23 cellular contexts compared by ENCODE assay signal in the genomic region with DNA sequence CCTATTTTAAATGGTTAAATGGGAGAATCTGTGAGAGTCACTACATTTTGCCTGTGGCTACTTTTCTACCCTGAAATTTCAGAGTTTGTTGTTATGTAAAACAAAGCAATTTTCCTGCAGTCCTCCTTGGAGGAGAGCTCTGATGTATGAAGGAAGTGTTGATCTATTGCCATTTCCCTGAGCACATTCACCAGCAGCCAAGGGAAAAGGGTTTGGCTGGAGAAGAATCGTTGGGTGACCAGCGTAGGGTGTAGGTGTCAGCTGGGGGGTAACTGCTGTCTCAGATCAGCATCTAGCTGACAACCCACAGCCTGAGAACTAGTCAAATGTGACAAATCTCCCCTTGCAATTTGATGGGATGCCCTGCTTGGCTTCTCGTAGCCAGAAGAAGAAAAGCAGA.
A peak's percentile ranks its signal among the peaks of the same experiment; 100 is the strongest.
DNase-seq lines count a peak whose midpoint lies in the region; TF ChIP-seq lines count a peak whose summit lies in the region.
"Had no signal": no experiment of that assay in that cellular context is flagged by ENCODE, and none has a peak within 500 bp of the region (broad histone marks: within the 10 kb centered on the region; RNA-seq: fewer than 3 reads in every experiment).

No MANE protein-coding gene starts in this region.

- no peak overlapping the region for H3K56ac ChIP-seq in mesendoderm (ENCODE audit: low read length)

- no peak overlapping the region for H2BK15ac ChIP-seq in mesendoderm (replicated peaks; ENCODE audit: low read depth)

- no peaks in the 10 kb centered on the region for H3K79me1 ChIP-seq in mesendoderm (ENCODE audit: low read length)

- H3K9ac ChIP-seq in HUES6 (ENCODE audit: low read length) (no peak overlapping the region), mesendoderm (ENCODE audit: low read length) (no peak overlapping the region)

- H3K4me3 ChIP-seq in HUES6 (ENCODE audit: low read depth, low read length) (no peak overlapping the region), WERI-Rb-1 (ENCODE audit: low read depth, low read length) (peak overlapping the region; percentile 22; the same call in 1 of the 2 replicates), mesendoderm (ENCODE audit: low read length) (no peak overlapping the region)
- H3K4me3 ChIP-seq: PC-9, SK-N-MC had no signal

- H3K9me3 ChIP-seq in HUES6 (ENCODE audit: control insufficient read depth, insufficient read depth, low read depth, low read length) = no peaks in the 10 kb centered on the region
- peaks cover 4% of the 10 kb centered on the region for H3K9me3 ChIP-seq in WERI-Rb-1 (ENCODE audit: severe bottlenecking)

- H3K18ac ChIP-seq in mesendoderm (ENCODE audit: low read length) = no peak overlapping the region

- H4K8ac ChIP-seq in mesendoderm (ENCODE audit: low read depth, low read length) = no peak overlapping the region

- no peak overlapping the region for H3K23ac ChIP-seq in mesendoderm (ENCODE audit: low read length)

- no peak overlapping the region for H2AK5ac ChIP-seq in mesendoderm (ENCODE audit: low read length)

- DNase-seq in D341Med (ENCODE audit: low spot score) (peak; percentile 40), WERI-Rb-1 (peak; percentile 85), mesendoderm (peak; percentile 26), DMS153 (lab: John Stamatoyannopoulos, UW) (no peak), NCI-H524 treated with DMSO at 0.1 percent for 48 hours (lab: John Stamatoyannopoulos, UW) (no peak)
- DNase-seq in central memory CD4-positive, alpha-beta T cell = no peak
- DNase-seq: 8988T; Calu3; CD8-positive, alpha-beta memory T cell; HCEC 1CT; MM.1S; NCI-H1048; NCI-H1417 treated with DMSO at 0.1 percent for 48 hours; NCI-H187; NCI-H446 treated with DMSO at 0.1 percent for 48 hours; PC-9; RPMI8226; SHP77 treated with DMSO at 0.1 percent for 48 hours; SW 1271; T-helper 17 cell had no signal

- H2BK5ac ChIP-seq in mesendoderm (ENCODE audit: low read length) = no peak overlapping the region

- no CpG with 5 or more reads among the region's 3 CpGs for WGBS in mesendoderm (ENCODE audit: extremely low coverage, insufficient coverage, low lambda C conversion rate)

- H3K27me3 ChIP-seq in HUES6 (ENCODE audit: control insufficient read depth, insufficient read depth, low read length) = no peaks in the 10 kb centered on the region
- H3K27me3 ChIP-seq in WERI-Rb-1 (ENCODE audit: insufficient read depth, low read depth, severe bottlenecking) = no peaks in the 10 kb centered on the region
- no peaks in the 10 kb centered on the region for H3K27me3 ChIP-seq in mesendoderm (ENCODE audit: insufficient read depth, low read length, poor library complexity)

- no peak overlapping the region for H2BK120ac ChIP-seq in mesendoderm (ENCODE audit: low read depth, low read length)

- TF ChIP-seq CTCF in WERI-Rb-1 (IDR thresholded peaks at IDR 0.05; ENCODE audit: low read depth, low read length) = no peak

- no peak overlapping the region for H3K4ac ChIP-seq in mesendoderm (ENCODE audit: low read depth, low read length)

- peaks cover 30% of the 10 kb centered on the region for H3K4me1 ChIP-seq in HUES6 (ENCODE audit: control insufficient read depth, insufficient read depth, low read length)
- H3K4me1 ChIP-seq in mesendoderm (ENCODE audit: control insufficient read depth, low read depth, low read length) = no peaks in the 10 kb centered on the region

- no peak overlapping the region for H3K4me2 ChIP-seq in mesendoderm (ENCODE audit: low read length)
- H3K4me2 ChIP-seq: PC-9 had no signal

- H3K36me3 ChIP-seq in HUES6 (ENCODE audit: control insufficient read depth, insufficient read depth, low read length) = no peaks in the 10 kb centered on the region
- no peaks in the 10 kb centered on the region for H3K36me3 ChIP-seq in WERI-Rb-1
- no peaks in the 10 kb centered on the region for H3K36me3 ChIP-seq in mesendoderm (ENCODE audit: control insufficient read depth, insufficient read depth, low read length)

- H3K27ac ChIP-seq in HUES6 (ENCODE audit: low read depth, low read length) = peak overlapping the region; percentile 31; the same call in 1 of the 2 replicates
- H3K27ac ChIP-seq in WERI-Rb-1 = peak overlapping the region; percentile 83
- H3K27ac ChIP-seq in mesendoderm (ENCODE audit: low read depth, low read length) = no peak overlapping the region
- H3K27ac ChIP-seq: C4-2B, PC-9, SK-N-MC had no signal

- H4K5ac ChIP-seq in mesendoderm (ENCODE audit: low read length) = no peak overlapping the region

- no peaks in the 10 kb centered on the region for H3K79me2 ChIP-seq in mesendoderm (ENCODE audit: control insufficient read depth, insufficient read depth, low read length)

Comparison
In these comparisons a context has a peak if more than half of its experiments do, and no peak if none do; other contexts are left out.
1. DNase-seq: peak in D341Med (single experiment), WERI-Rb-1 (single experiment) and mesendoderm (single experiment); none in central memory CD4-positive, alpha-beta T cell (single experiment), DMS153 (single experiment) and NCI-H524 treated with DMSO at 0.1 percent for 48 hours (single experiment).